In the genomic region with DNA sequence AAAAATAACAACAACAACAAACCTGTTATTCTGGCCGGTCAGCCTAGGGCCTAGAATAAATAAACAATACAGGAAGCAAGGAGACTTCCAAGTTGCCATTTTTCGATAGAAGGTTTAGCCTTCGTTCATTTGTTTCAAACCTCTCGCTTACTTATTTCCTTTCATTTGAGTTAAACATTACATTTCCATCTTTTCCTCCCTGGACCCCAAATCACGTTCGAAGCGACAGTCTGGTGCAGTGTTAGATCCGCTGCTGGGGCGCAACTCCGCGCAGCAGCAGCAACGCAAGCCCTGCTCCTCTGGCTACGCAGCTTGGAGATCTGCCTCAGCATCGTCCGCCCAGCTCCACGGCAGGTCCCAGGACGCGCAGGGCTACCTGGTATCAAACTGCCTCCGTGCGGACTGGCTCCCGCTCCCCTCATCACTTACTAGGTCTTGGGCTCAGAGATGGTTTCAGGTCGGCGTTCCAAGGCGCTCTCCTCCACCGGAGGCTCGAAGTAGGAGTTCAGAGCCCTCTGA, we compare ENCODE assay signal across 9 cellular contexts. TPM values are rescaled to one million over a fixed set of nuclear protein-coding genes. Genes with fewer than 3 reads are reported as not detected.
A peak's percentile ranks its signal among the peaks of the same experiment; 100 is the strongest.
DNase-seq lines count a peak whose midpoint lies in the region; ATAC-seq, FAIRE-seq and TF ChIP-seq lines count a peak whose summit lies in the region.
"Had no signal": no experiment of that assay in that cellular context is flagged by ENCODE, and none has a peak within 500 bp of the region (broad histone marks: within the 10 kb centered on the region; RNA-seq: fewer than 3 reads in every experiment).

No MANE protein-coding gene starts in this region.

- CTCF ChIA-PET in AG04450 (lab: Charles Lee): interaction anchor here (0.7 to 1.8 kb wide), 11 partner anchors 8 to 405 kb away, joined by 3 to 8 read pairs (median 3); no protein-coding TSS in a partner anchor

- no peak for TF ChIP-seq CTCF in AG04450 (IDR thresholded peaks at IDR 0.05; ENCODE audit: low read depth, low read length)
- TF ChIP-seq CTCF in bronchial epithelial cell (IDR thresholded peaks at IDR 0.05; ENCODE audit: insufficient read depth, low read length, severe bottlenecking): no peak
- no peak for TF ChIP-seq CTCF in keratinocyte (optimal IDR thresholded peaks at IDR 0.05 in 1 of 3, IDR thresholded peaks at IDR 0.05 in 1 of 3, conservative IDR thresholded peaks at IDR 0.05 in 1 of 3; ENCODE audit: extremely low read depth in 1 of 3, insufficient read depth in 2 of 3, low read length in 3 of 3)

- H3K9me3 ChIP-seq in AG04450 (ENCODE audit: control insufficient read depth, insufficient read depth, low read length): peaks cover 3% of the 10 kb centered on the region; the same call in 1 of the 2 replicates
- no peaks in the 10 kb centered on the region for H3K9me3 ChIP-seq in keratinocyte (ENCODE audit: control insufficient read depth, low read depth, low read length)

- ATAC-seq in GM18517 (IDR thresholded peaks at IDR 0.05; ENCODE audit: unreplicated experiment) (peak; percentile 45), HG03060 (IDR thresholded peaks at IDR 0.05; ENCODE audit: low read depth, unreplicated experiment) (peak; percentile 12)

- peak overlapping the region; percentile 91 for H3K9ac ChIP-seq in keratinocyte (ENCODE audit: control insufficient read depth, extremely low read depth, insufficient read depth, low read length)

- H3K27me3 ChIP-seq in AG04450 (ENCODE audit: control insufficient read depth, insufficient read depth, low read length) (no peaks in the 10 kb centered on the region), bronchial epithelial cell (ENCODE audit: control insufficient read depth, insufficient read depth, low read length) (no peaks in the 10 kb centered on the region), keratinocyte (ENCODE audit: control insufficient read depth, extremely low read depth, insufficient read depth, low read length) (no peaks in the 10 kb centered on the region)

- no peak for DNase-seq in AG04450 (ENCODE audit: low read depth, low spot score)
- DNase-seq in RPMI8226: peak; percentile 52
- peak; percentile 47 for DNase-seq in bronchial epithelial cell (ENCODE audit: low read depth)
- DNase-seq in keratinocyte (ENCODE audit: low read depth, low spot score): no peak
- DNase-seq in stimulated activated CD4-positive, alpha-beta T cell treated with anti-CD3 and anti-CD28 coated beads, Interleukin-4, amount 100 ng/mL, for 4 hours: peak; percentile 36 to 41
- DNase-seq in NCI-H128 (lab: John Stamatoyannopoulos, UW; ENCODE audit: unreplicated experiment): no peak

- dilution Hi-C loops in keratinocyte (cut with MboI; ENCODE audit: extremely low pct_ligation_motif_present, low sequenced_read_pairs): no loop called here

- peaks cover 41% of the 10 kb centered on the region for H3K79me2 ChIP-seq in keratinocyte (ENCODE audit: control insufficient read depth, insufficient read depth, low read length)

- peaks cover 16% of the 10 kb centered on the region for H3K4me1 ChIP-seq in keratinocyte (ENCODE audit: control insufficient read depth, extremely low read depth, insufficient read depth, low read length)

- POLR2A ChIA-PET in AG04450 (lab: Yijun Ruan, JAX): no interaction called here

- no peaks in the 10 kb centered on the region for H3K36me3 ChIP-seq in bronchial epithelial cell (ENCODE audit: control insufficient read depth, insufficient read depth, low read length)
- peaks cover 10 to 12% of the 10 kb centered on the region in 2 experiments for H3K36me3 ChIP-seq in keratinocyte (ENCODE audit: control insufficient read depth in 2 of 2, extremely low read depth in 1 of 2, insufficient read depth in 2 of 2, low read length in 2 of 2)

- no peaks in the 10 kb centered on the region for H4K20me1 ChIP-seq in keratinocyte (ENCODE audit: control insufficient read depth, extremely low read depth, insufficient read depth, low read length)

- H3K27ac ChIP-seq in AG04450 (ENCODE audit: low read depth, low read length) (peak overlapping the region; percentile 87), keratinocyte (ENCODE audit: control insufficient read depth, insufficient read depth, low read length) (peak overlapping the region; percentile 80)

- H3K4me3 ChIP-seq in AG04450 (ENCODE audit: low read depth, low read length) (peak overlapping the region; percentile 99), bronchial epithelial cell (ENCODE audit: low read depth, low read length) (peak overlapping the region; percentile 68), keratinocyte (ENCODE audit: control insufficient read depth in 2 of 3, extremely low read depth in 1 of 3, insufficient read depth in 2 of 3, low read depth in 1 of 3, low read length in 3 of 3) (peak overlapping the region; percentile 60 to 100 (median 99))

- no peak for FAIRE-seq in bronchial epithelial cell (lab: Jason Lieb, UNC)
- no peak for FAIRE-seq in keratinocyte (lab: Jason Lieb, UNC)

- peak overlapping the region; percentile 92 for H3K4me2 ChIP-seq in keratinocyte (ENCODE audit: control insufficient read depth, extremely low read depth, insufficient read depth, low read depth, low read length)

- no peaks in the 10 kb centered on the region for H3K9me1 ChIP-seq in keratinocyte (ENCODE audit: control insufficient read depth, extremely low read depth, insufficient read depth, low read length)

- peak overlapping the region; percentile 97 for H2AFZ ChIP-seq in keratinocyte (ENCODE audit: control insufficient read depth, low read length)

RNA-seq across cellular contexts. Expression of gene TDP2, which starts 0.5 kb away (rescaled TPM):
- polyA plus RNA-seq in AG04450 (2011; rRNA removed) (36.3 and 46.6 TPM in 2 replicates), keratinocyte (21.5 to 39.8 TPM (median 24.2 TPM) in 3 replicates)
- 19.9 and 21.2 TPM in 2 replicates for polyA minus RNA-seq in AG04450 (2011; rRNA and poly(A)+ RNA removed)
- 17.9 and 31.9 TPM in 2 replicates for total RNA-seq in bronchial epithelial cell
- polyA plus RNA-seq in keratinocyte (2011; ENCODE audit: low read depth): 25.9 TPM
- polyA plus RNA-seq in keratinocyte (2011; cell fraction: cytosol; rRNA removed): 21.0 and 36.1 TPM in 2 replicates
- 20.8 and 26.0 TPM in 2 replicates for polyA plus RNA-seq in keratinocyte (2011; cell fraction: nucleus; rRNA removed)
- polyA plus RNA-seq in keratinocyte (2012; ENCODE audit: low replicate concordance): 28.0 and 39.3 TPM in 2 replicates
- polyA minus RNA-seq in keratinocyte: 7.0 to 15.9 TPM (median 8.6 TPM) in 3 replicates
- polyA minus RNA-seq in keratinocyte (2011; cell fraction: cytosol; rRNA and poly(A)+ RNA removed): 12.3 TPM
- polyA minus RNA-seq in keratinocyte (2011; cell fraction: nucleus; rRNA and poly(A)+ RNA removed): 5.4 and 8.6 TPM in 2 replicates

RNA-seq across cellular contexts. Expression of gene ACOT13, which starts 0.7 kb away (rescaled TPM):
- polyA plus RNA-seq in AG04450 (2011; rRNA removed): 43.8 and 50.3 TPM in 2 replicates
- 4.5 and 10.3 TPM in 2 replicates for polyA minus RNA-seq in AG04450 (2011; rRNA and poly(A)+ RNA removed)
- 11.1 and 18.7 TPM in 2 replicates for total RNA-seq in bronchial epithelial cell
- 29.5 to 57.9 TPM (median 41.5 TPM) in 3 replicates for polyA plus RNA-seq in keratinocyte
- polyA plus RNA-seq in keratinocyte (2011; ENCODE audit: low read depth): 124 TPM
- polyA plus RNA-seq in keratinocyte (2011; cell fraction: cytosol; rRNA removed): 43.1 and 68.9 TPM in 2 replicates
- polyA plus RNA-seq in keratinocyte (2011; cell fraction: nucleus; rRNA removed): 21.8 and 22.7 TPM in 2 replicates
- polyA plus RNA-seq in keratinocyte (2012; ENCODE audit: low replicate concordance): 34.7 and 35.6 TPM in 2 replicates
- polyA minus RNA-seq in keratinocyte: 4.8 to 18.6 TPM (median 5.2 TPM) in 3 replicates
- 10.9 TPM for polyA minus RNA-seq in keratinocyte (2011; cell fraction: cytosol; rRNA and poly(A)+ RNA removed)
- 1.6 and 1.9 TPM in 2 replicates for polyA minus RNA-seq in keratinocyte (2011; cell fraction: nucleus; rRNA and poly(A)+ RNA removed)

RNA-seq across cellular contexts. Expression of gene KIAA0319, which starts 20.2 kb away (rescaled TPM):
- polyA plus RNA-seq in AG04450 (2011; rRNA removed) (0.01 TPM in 1 of 2 replicates, not detected in the other), keratinocyte (0.01 TPM in 1 of 3 replicates, not detected in the others)
- not detected in 2 replicates for polyA minus RNA-seq in AG04450 (2011; rRNA and poly(A)+ RNA removed)
- total RNA-seq in bronchial epithelial cell: 0.26 TPM in 2 replicates
- 0.05 TPM for polyA plus RNA-seq in keratinocyte (2011; ENCODE audit: low read depth)
- polyA plus RNA-seq in keratinocyte (2011; cell fraction: cytosol; rRNA removed): not detected in 2 replicates
- polyA plus RNA-seq in keratinocyte (2011; cell fraction: nucleus; rRNA removed): 0.03 and 0.07 TPM in 2 replicates
- polyA plus RNA-seq in keratinocyte (2012; ENCODE audit: low replicate concordance): 0.06 TPM in 1 of 2 replicates, not detected in the other
- polyA minus RNA-seq in keratinocyte: not detected in 3 replicates
- polyA minus RNA-seq in keratinocyte (2011; cell fraction: cytosol; rRNA and poly(A)+ RNA removed): not detected
- polyA minus RNA-seq in keratinocyte (2011; cell fraction: nucleus; rRNA and poly(A)+ RNA removed): not detected in 2 replicates
- total RNA-seq: HT1080 had no signal

RNA-seq across cellular contexts. Expression of gene C6orf62, which starts 52.8 kb away (rescaled TPM):
- 76.4 and 111 TPM in 2 replicates for polyA plus RNA-seq in AG04450 (2011; rRNA removed)
- 71.2 and 96.7 TPM in 2 replicates for polyA minus RNA-seq in AG04450 (2011; rRNA and poly(A)+ RNA removed)
- total RNA-seq in bronchial epithelial cell: 120 and 159 TPM in 2 replicates
- 55.4 to 78.8 TPM (median 77.3 TPM) in 3 replicates for polyA plus RNA-seq in keratinocyte
- 19.2 TPM for polyA plus RNA-seq in keratinocyte (2011; ENCODE audit: low read depth)
- polyA plus RNA-seq in keratinocyte (2011; cell fraction: cytosol; rRNA removed): 51.1 and 108 TPM in 2 replicates
- 82.0 and 86.5 TPM in 2 replicates for polyA plus RNA-seq in keratinocyte (2011; cell fraction: nucleus; rRNA removed)
- polyA plus RNA-seq in keratinocyte (2012; ENCODE audit: low replicate concordance): 57.1 and 62.6 TPM in 2 replicates
- 38.1 to 103 TPM (median 67.5 TPM) in 3 replicates for polyA minus RNA-seq in keratinocyte
- 70.4 TPM for polyA minus RNA-seq in keratinocyte (2011; cell fraction: cytosol; rRNA and poly(A)+ RNA removed)
- 37.9 and 58.5 TPM in 2 replicates for polyA minus RNA-seq in keratinocyte (2011; cell fraction: nucleus; rRNA and poly(A)+ RNA removed)

Comparison
In these comparisons a context has a peak if more than half of its experiments do, and no peak if none do; other contexts are left out.
1. DNase-seq: peak in RPMI8226 (single experiment), bronchial epithelial cell (single experiment) and stimulated activated CD4-positive, alpha-beta T cell treated with anti-CD3 and anti-CD28 coated beads, Interleukin-4, amount 100 ng/mL, for 4 hours (2 of 2); none in AG04450 (single experiment), keratinocyte (single experiment) and NCI-H128 (single experiment).
2. Peak in every context shown above with its lines, with median percentiles within 50 percentile points of each other: H3K4me3 ChIP-seq.